1 cellular context compared by ENCODE assay signal in genomic region chr3:140198242-140198641, GRCh38.
TF ChIP-seq lines count a peak whose summit lies in the region.

No MANE protein-coding gene starts in this region.

TF ChIP-seq in GM23338, 12 proteins besides CTCF, POLR2A, EP300 and RAD21 (continued from another document):
- TF ChIP-seq ZNF462 (CRISPR knock-in tag; IDR thresholded peaks at IDR 0.05) (no peak), NANOG (IDR thresholded peaks at IDR 0.05; ENCODE audit: borderline replicate concordance) (no peak), ZNF331 (CRISPR knock-in tag; IDR thresholded peaks at IDR 0.05; ENCODE audit: low read depth) (no peak), EZH2 (IDR thresholded peaks at IDR 0.05; ENCODE audit: low read depth, unreplicated experiment) (no peak), JUNB (IDR thresholded peaks at IDR 0.05; ENCODE audit: unreplicated experiment) (no peak), CREB1 (CRISPR knock-in tag; IDR thresholded peaks at IDR 0.05; ENCODE audit: low read depth) (no peak), POLR2AphosphoS5 (IDR thresholded peaks at IDR 0.05; ENCODE audit: low read depth) (no peak), EZH2phosphoT487 (IDR thresholded peaks at IDR 0.05; ENCODE audit: unreplicated experiment) (no peak), ZNF114 (CRISPR knock-in tag; IDR thresholded peaks at IDR 0.05) (no peak)
- TF ChIP-seq, protein P1, sequence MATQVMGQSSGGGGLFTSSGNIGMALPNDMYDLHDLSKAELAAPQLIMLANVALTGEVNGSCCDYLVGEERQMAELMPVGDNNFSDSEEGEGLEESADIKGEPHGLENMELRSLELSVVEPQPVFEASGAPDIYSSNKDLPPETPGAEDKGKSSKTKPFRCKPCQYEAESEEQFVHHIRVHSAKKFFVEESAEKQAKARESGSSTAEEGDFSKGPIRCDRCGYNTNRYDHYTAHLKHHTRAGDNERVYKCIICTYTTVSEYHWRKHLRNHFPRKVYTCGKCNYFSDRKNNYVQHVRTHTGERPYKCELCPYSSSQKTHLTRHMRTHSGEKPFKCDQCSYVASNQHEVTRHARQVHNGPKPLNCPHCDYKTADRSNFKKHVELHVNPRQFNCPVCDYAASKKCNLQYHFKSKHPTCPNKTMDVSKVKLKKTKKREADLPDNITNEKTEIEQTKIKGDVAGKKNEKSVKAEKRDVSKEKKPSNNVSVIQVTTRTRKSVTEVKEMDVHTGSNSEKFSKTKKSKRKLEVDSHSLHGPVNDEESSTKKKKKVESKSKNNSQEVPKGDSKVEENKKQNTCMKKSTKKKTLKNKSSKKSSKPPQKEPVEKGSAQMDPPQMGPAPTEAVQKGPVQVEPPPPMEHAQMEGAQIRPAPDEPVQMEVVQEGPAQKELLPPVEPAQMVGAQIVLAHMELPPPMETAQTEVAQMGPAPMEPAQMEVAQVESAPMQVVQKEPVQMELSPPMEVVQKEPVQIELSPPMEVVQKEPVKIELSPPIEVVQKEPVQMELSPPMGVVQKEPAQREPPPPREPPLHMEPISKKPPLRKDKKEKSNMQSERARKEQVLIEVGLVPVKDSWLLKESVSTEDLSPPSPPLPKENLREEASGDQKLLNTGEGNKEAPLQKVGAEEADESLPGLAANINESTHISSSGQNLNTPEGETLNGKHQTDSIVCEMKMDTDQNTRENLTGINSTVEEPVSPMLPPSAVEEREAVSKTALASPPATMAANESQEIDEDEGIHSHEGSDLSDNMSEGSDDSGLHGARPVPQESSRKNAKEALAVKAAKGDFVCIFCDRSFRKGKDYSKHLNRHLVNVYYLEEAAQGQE (IDR thresholded peaks at IDR 0.05; ENCODE audit: unreplicated experiment) = no peak
